ENCODE assay signal across 27 cellular contexts in the genomic region with DNA sequence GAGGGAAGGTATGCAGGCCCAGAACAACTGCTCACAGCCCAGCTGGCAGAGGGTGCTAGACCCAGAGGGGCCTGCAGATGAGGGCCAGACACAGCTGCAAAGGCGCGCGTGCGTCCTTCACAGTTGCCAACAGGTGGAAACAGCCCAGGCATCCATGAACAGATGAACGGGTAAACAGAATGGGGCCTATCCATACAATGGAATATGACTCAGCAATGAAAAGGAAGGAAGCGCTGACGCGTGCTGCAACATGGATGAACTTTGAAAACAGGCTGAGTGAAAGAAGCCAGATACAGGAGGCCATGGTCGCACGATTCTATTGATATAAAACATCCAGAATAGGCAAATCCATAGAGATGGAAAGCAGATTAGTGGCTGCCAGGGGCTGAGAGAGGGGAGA.
"Had no signal": no experiment of that assay in that cellular context is flagged by ENCODE, and none has a peak within 500 bp of the region (broad histone marks: within the 10 kb centered on the region; RNA-seq: fewer than 3 reads in every experiment).

No MANE protein-coding gene starts in this region.

- H3K27ac ChIP-seq: ascending aorta, breast epithelium, cardiac muscle cell, colonic mucosa, heart left ventricle had no signal

- H3K4me3 ChIP-seq: ascending aorta, breast epithelium, cardiac muscle cell, colonic mucosa, heart left ventricle had no signal

- DNase-seq: activated CD4-positive, alpha-beta memory T cell treated with anti-CD3 and anti-CD28 coated beads for 36 hours; activated CD4-positive, alpha-beta T cell treated with anti-CD3 and anti-CD28 coated beads for 36 hours; activated CD4-positive, alpha-beta T cell treated with anti-CD3 and anti-CD28 coated beads, Interleukin-2, amount 10 ng/mL, durations not matched to agents 24 days and 14 days; activated CD4-positive, CD25-positive, alpha-beta regulatory T cell; activated CD4-positive, CD25-positive, alpha-beta regulatory T cell treated with anti-CD3 and anti-CD28 coated beads, Interleukin-2, amount 50 U/mL, for 72 hours; activated CD8-positive, alpha-beta memory T cell treated with anti-CD3 and anti-CD28 coated beads, Interleukin-2, amount 10 ng/mL, durations not matched to agents 7 days and 5 days; activated CD8-positive, alpha-beta memory T cell treated with anti-CD3 and anti-CD28 coated beads, Interleukin-2, amount 50 U/mL, for 4 hours; activated CD8-positive, alpha-beta T cell treated with anti-CD3 and anti-CD28 coated beads, Interleukin-2, amount 10 ng/mL, durations not matched to agents 7 days and 5 days; activated gamma-delta T cell; activated naive CD4-positive, alpha-beta T cell; activated naive CD4-positive, alpha-beta T cell treated with anti-CD3 and anti-CD28 coated beads, Interleukin-2, amount 10 ng/mL, durations not matched to agents 7 days and 5 days; activated naive CD8-positive, alpha-beta T cell treated with anti-CD3 and anti-CD28 coated beads, Interleukin-2, amount 10 ng/mL, durations not matched to agents 7 days and 5 days; activated T-cell treated with anti-CD3 and anti-CD28 coated beads, Interleukin-2, amount 50 U/mL, for 1 hour; activated T-cell treated with anti-CD3 and anti-CD28 coated beads, Interleukin-2, amount 50 U/mL, for 48 hours; central memory CD4-positive, alpha-beta T cell; cerebellar nuclear complex; colonic mucosa; effector CD8-positive, alpha-beta T cell; foreskin fibroblast; glutamatergic neuron; heart left ventricle; T-helper 2 cell had no signal

- H3K36me3 ChIP-seq: ascending aorta, breast epithelium, cardiac muscle cell, colonic mucosa, heart left ventricle had no signal

- H3K4me1 ChIP-seq: ascending aorta, breast epithelium had no signal

- H3K9me3 ChIP-seq: ascending aorta, breast epithelium, colonic mucosa, heart left ventricle had no signal

- ATAC-seq: activated CD4-positive, alpha-beta T cell treated with anti-CD3 and anti-CD28 coated beads for 36 hours; activated CD8-positive, alpha-beta memory T cell treated with anti-CD3 and anti-CD28 coated beads, Interleukin-2, amount 10 ng/mL, durations not matched to agents 7 days and 5 days; activated CD8-positive, alpha-beta T cell treated with anti-CD3 and anti-CD28 coated beads, Interleukin-2, amount 10 ng/mL, durations not matched to agents 7 days and 5 days; activated naive CD4-positive, alpha-beta T cell treated with anti-CD3 and anti-CD28 coated beads, Interleukin-2, amount 50 U/mL, for 72 hours; esophagus mucosa; heart left ventricle had no signal
